9 cellular contexts compared by ENCODE assay signal in genomic region chr19:13979224-13979623, GRCh38. TPM values are rescaled to one million over a fixed set of nuclear protein-coding genes. Genes with fewer than 3 reads are reported as not detected.
DNase-seq lines count a peak whose midpoint lies in the region; ATAC-seq and TF ChIP-seq lines count a peak whose summit lies in the region.
"Had no signal": no experiment of that assay in that cellular context is flagged by ENCODE, and none has a peak within 500 bp of the region (broad histone marks: within the 10 kb centered on the region; RNA-seq: fewer than 3 reads in every experiment).

No MANE protein-coding gene starts in this region.

- no peaks in the 10 kb centered on the region for H3K27me3 Mint-ChIP-seq in stimulated activated naive CD8-positive, alpha-beta T cell treated with anti-CD3 and anti-CD28 coated beads, Interleukin-15, Interleukin-2, amounts not matched to agents 100 ng/mL and 50 ng/mL, for 24 hours
- H3K27me3 Mint-ChIP-seq in nephron progenitor cell (ENCODE audit: low read depth, poor library complexity) (no peaks in the 10 kb centered on the region), chondrocyte (ENCODE audit: low read depth) (no peaks in the 10 kb centered on the region)

- H3K36me3 ChIP-seq in gastroesophageal sphincter, result peaks cover 0 to 45% of the 10 kb centered on the region in 2 donors
- H3K36me3 ChIP-seq: SJCRH30 had no signal

- H3K4me1 ChIP-seq in gastroesophageal sphincter, result peaks cover 0 to 23% (median 16%) of the 10 kb centered on the region in 3 donors
- H3K4me1 ChIP-seq: SJCRH30 had no signal

- H3K9me3 Mint-ChIP-seq in stimulated activated naive CD8-positive, alpha-beta T cell treated with anti-CD3 and anti-CD28 coated beads, Interleukin-15, Interleukin-2, amounts not matched to agents 100 ng/mL and 50 ng/mL, for 24 hours, result no peaks in the 10 kb centered on the region
- H3K9me3 Mint-ChIP-seq in nephron progenitor cell, result no peaks in the 10 kb centered on the region
- no peaks in the 10 kb centered on the region for H3K9me3 Mint-ChIP-seq in chondrocyte (ENCODE audit: low read depth)

- no peak for DNase-seq in stimulated activated naive CD8-positive, alpha-beta T cell treated with anti-CD3 and anti-CD28 coated beads, Interleukin-15, Interleukin-2, amounts not matched to agents 100 U/mL and 50 U/mL, for 24 hours
- DNase-seq in nephron progenitor cell (no peak), A172 (ENCODE audit: low spot score) (no peak), chondrocyte (ENCODE audit: low spot score) (no peak), NCI-H774 (lab: John Stamatoyannopoulos, UW) (no peak)
- no peak for DNase-seq in stimulated activated CD8-positive, alpha-beta memory T cell treated with anti-CD3 and anti-CD28 coated beads, Interleukin-4, amount 100 ng/mL, for 48 hours
- DNase-seq: SJCRH30 had no signal

- TF ChIP-seq CTCF in gastroesophageal sphincter (IDR thresholded peaks at IDR 0.05) (no peak), nephron progenitor cell (IDR thresholded peaks at IDR 0.05) (no peak), chondrocyte (IDR thresholded peaks at IDR 0.05) (no peak)

- H3K27me3 ChIP-seq in gastroesophageal sphincter, result no peaks in the 10 kb centered on the region
- H3K27me3 ChIP-seq: SJCRH30 had no signal

- H3K4me3 Mint-ChIP-seq in stimulated activated naive CD8-positive, alpha-beta T cell treated with anti-CD3 and anti-CD28 coated beads, Interleukin-15, Interleukin-2, amounts not matched to agents 100 ng/mL and 50 ng/mL, for 24 hours, result peak overlapping the region; percentile 20
- H3K4me3 Mint-ChIP-seq in nephron progenitor cell, result peak overlapping the region; percentile 59
- no peak overlapping the region for H3K4me3 Mint-ChIP-seq in chondrocyte (ENCODE audit: unreplicated experiment)

- ATAC-seq in stimulated activated naive CD8-positive, alpha-beta T cell treated with anti-CD3 and anti-CD28 coated beads, Interleukin-15, Interleukin-2, amounts not matched to agents 100 U/mL and 50 U/mL, for 24 hours, result no peak
- ATAC-seq in gastroesophageal sphincter, result peak; percentile 1

- H3K27ac ChIP-seq in gastroesophageal sphincter, result peak overlapping the region in 3 of 4 donors; percentile 79 to 84 (median 83)
- H3K27ac ChIP-seq: SJCRH30 had no signal

- no CpG with 5 or more reads among the region's 13 CpGs for WGBS in gastroesophageal sphincter (ENCODE audit: low coverage in 1 of 2), 2 donors

- H3K9me3 ChIP-seq in gastroesophageal sphincter, result no peaks in the 10 kb centered on the region
- H3K9me3 ChIP-seq: SJCRH30 had no signal

- H3K27ac Mint-ChIP-seq in stimulated activated naive CD8-positive, alpha-beta T cell treated with anti-CD3 and anti-CD28 coated beads, Interleukin-15, Interleukin-2, amounts not matched to agents 100 ng/mL and 50 ng/mL, for 24 hours, result no peak overlapping the region
- H3K27ac Mint-ChIP-seq in nephron progenitor cell (no peak overlapping the region), chondrocyte (ENCODE audit: unreplicated experiment) (no peak overlapping the region)

- H3K4me1 Mint-ChIP-seq in stimulated activated naive CD8-positive, alpha-beta T cell treated with anti-CD3 and anti-CD28 coated beads, Interleukin-15, Interleukin-2, amounts not matched to agents 100 ng/mL and 50 ng/mL, for 24 hours (ENCODE audit: low read depth), result peaks cover 11% of the 10 kb centered on the region
- peaks cover 33% of the 10 kb centered on the region for H3K4me1 Mint-ChIP-seq in nephron progenitor cell
- peaks cover 17% of the 10 kb centered on the region for H3K4me1 Mint-ChIP-seq in chondrocyte (ENCODE audit: low read depth)

- H3K4me3 ChIP-seq in gastroesophageal sphincter, result peak overlapping the region; percentile 39 to 66
- H3K4me3 ChIP-seq: SJCRH30 had no signal

- peaks cover 4% of the 10 kb centered on the region for H3K36me3 Mint-ChIP-seq in stimulated activated naive CD8-positive, alpha-beta T cell treated with anti-CD3 and anti-CD28 coated beads, Interleukin-15, Interleukin-2, amounts not matched to agents 100 ng/mL and 50 ng/mL, for 24 hours (ENCODE audit: low read depth)
- peaks cover 21% of the 10 kb centered on the region for H3K36me3 Mint-ChIP-seq in nephron progenitor cell (ENCODE audit: low read depth)
- peaks cover 2% of the 10 kb centered on the region for H3K36me3 Mint-ChIP-seq in chondrocyte (ENCODE audit: low read depth)

- no peak for TF ChIP-seq EP300 in gastroesophageal sphincter (IDR thresholded peaks at IDR 0.05)

- no peak for TF ChIP-seq POLR2A in gastroesophageal sphincter (IDR thresholded peaks at IDR 0.05)

RNA-seq across cellular contexts. Expression of gene RFX1, which starts 26.9 kb away (rescaled TPM):
- total RNA-seq in gastroesophageal sphincter (1 to 10 TPM; 2.0 to 5.9 (median 3.9) TPM), chondrocyte (9.1 to 9.4 TPM (median 9.4 TPM) in 3 replicates)
- 1.7 and 2.2 TPM in 2 replicates for total RNA-seq in A172 (2014; rRNA removed; shearing (Covaris generic))

RNA-seq across cellular contexts. Expression of gene DCAF15, which starts 26.9 kb away (rescaled TPM):
- total RNA-seq in gastroesophageal sphincter (10 to 100 TPM in 2 of 4 donors, 1 to 10 TPM in 2; 5.3 to 20.8 (median 14.5) TPM), chondrocyte (20.7 to 21.5 TPM (median 21.0 TPM) in 3 replicates)
- total RNA-seq in A172 (2014; rRNA removed; shearing (Covaris generic)), result 41.3 and 41.6 TPM in 2 replicates

RNA-seq across cellular contexts. Expression of gene PODNL1, which starts 41.0 kb away (rescaled TPM):
- total RNA-seq in gastroesophageal sphincter (under 1 TPM in 2 of 4 donors, not detected in 2; 0.62 to 0.67 TPM), chondrocyte (5.7 to 8.9 TPM (median 8.7 TPM) in 3 replicates)
- 1.1 and 2.7 TPM in 2 replicates for total RNA-seq in A172 (2014; rRNA removed; shearing (Covaris generic))

RNA-seq across cellular contexts. Expression of gene RLN3, which starts 48.7 kb away (rescaled TPM):
- total RNA-seq in gastroesophageal sphincter, result not detected
- total RNA-seq in A172 (2014; rRNA removed; shearing (Covaris generic)), result not detected in 2 replicates
- not detected in 3 replicates for total RNA-seq in chondrocyte
- total RNA-seq: SJCRH30 had no signal

RNA-seq across cellular contexts. Expression of gene IL27RA, which starts 52.3 kb away (rescaled TPM):
- total RNA-seq in gastroesophageal sphincter (1 to 10 TPM; 1.1 to 5.4 (median 3.1) TPM), chondrocyte (2.5 to 3.0 TPM (median 2.9 TPM) in 3 replicates)
- 11.9 and 14.0 TPM in 2 replicates for total RNA-seq in A172 (2014; rRNA removed; shearing (Covaris generic))
